ENCODE assay signal across 1 cellular context in genomic region chr10:71014021-71014782, GRCh38.
TF ChIP-seq lines count a peak whose summit lies in the region.

No MANE protein-coding gene starts in this region.

TF ChIP-seq in GM23338, 12 proteins besides CTCF, POLR2A, EP300 and RAD21 (continued from another document):
- TF ChIP-seq ZNF462 (CRISPR knock-in tag; IDR thresholded peaks at IDR 0.05) (no peak), JUNB (IDR thresholded peaks at IDR 0.05; ENCODE audit: unreplicated experiment) (no peak), ZNF331 (CRISPR knock-in tag; IDR thresholded peaks at IDR 0.05; ENCODE audit: low read depth) (no peak)
